In the genomic region with DNA sequence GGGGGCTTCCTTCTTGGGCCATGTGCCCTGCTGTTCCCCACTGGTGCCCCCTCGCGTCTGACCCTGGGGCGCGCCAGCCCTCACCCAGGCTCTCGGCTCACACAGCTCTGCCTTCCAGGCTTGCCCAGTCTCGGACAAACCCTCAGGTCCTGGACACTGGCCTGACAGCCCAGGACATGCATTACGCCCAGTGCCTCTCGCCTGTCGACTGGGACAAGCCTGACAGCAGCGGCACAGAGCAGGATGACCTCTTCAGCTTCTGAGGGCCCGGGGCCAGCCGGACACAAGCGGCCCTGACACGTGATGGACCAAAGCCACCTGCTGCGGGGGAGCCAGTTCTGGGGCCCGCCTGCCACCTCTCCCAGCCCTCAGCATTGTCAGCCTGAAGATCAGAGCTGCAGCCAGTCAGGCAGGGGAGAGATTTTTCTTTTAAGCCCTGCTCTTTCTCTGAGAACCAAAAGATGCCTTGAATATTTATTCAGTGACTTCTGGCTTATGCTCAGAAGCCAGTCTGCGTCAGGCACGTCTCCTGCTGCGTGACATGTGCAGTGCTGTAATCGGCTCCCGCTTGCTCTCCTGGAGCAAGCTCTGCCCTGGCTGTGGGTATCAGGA, we compare ENCODE assay signal across 8 cellular contexts. TPM values are rescaled to one million over a fixed set of nuclear protein-coding genes. Genes with fewer than 3 reads are reported as not detected.
DNase-seq lines count a peak whose midpoint lies in the region; FAIRE-seq and TF ChIP-seq lines count a peak whose summit lies in the region.

No MANE protein-coding gene starts in this region.

- no peaks in the 10 kb centered on the region for H4K20me1 ChIP-seq in KMS-11 (ENCODE audit: insufficient read depth)

- H3K27ac ChIP-seq in KMS-11: peak overlapping the region; percentile 63

- peak overlapping the region; percentile 50 for H3K27ac Mint-ChIP-seq in mesothelial cell of epicardium

- H3K4me1 ChIP-seq in KMS-11 (ENCODE audit: low read depth, poor library complexity, severe bottlenecking): peaks cover 95% of the 10 kb centered on the region

- H3K36me3 Mint-ChIP-seq in mesothelial cell of epicardium: no peaks in the 10 kb centered on the region

- peak overlapping the region; percentile 23; the same call in 1 of the 2 replicates for H3K9ac ChIP-seq in KMS-11

- H3K36me3 ChIP-seq in KMS-11 (ENCODE audit: insufficient read depth) (no peaks in the 10 kb centered on the region), bronchial epithelial cell (ENCODE audit: control insufficient read depth, insufficient read depth, low read length) (peaks cover 11% of the 10 kb centered on the region)

- no peaks in the 10 kb centered on the region for H3K27me3 ChIP-seq in KMS-11 (ENCODE audit: insufficient read depth, low read depth)
- no peaks in the 10 kb centered on the region for H3K27me3 ChIP-seq in bronchial epithelial cell (ENCODE audit: control insufficient read depth, insufficient read depth, low read length)

- TF ChIP-seq CTCF in KMS-11 (conservative IDR thresholded peaks at IDR 0.05; ENCODE audit: low read depth, low read length) (0 out of 2 replicates have a peak, but pooled peaks have one; percentile 20), bronchial epithelial cell (IDR thresholded peaks at IDR 0.05; ENCODE audit: insufficient read depth, low read length, severe bottlenecking) (peak; percentile 42), mesothelial cell of epicardium (IDR thresholded peaks at IDR 0.05; ENCODE audit: unreplicated experiment) (no peak)

- DNase-seq in AG08396 (ENCODE audit: low spot score): peak; percentile 86
- DNase-seq in bronchial epithelial cell (ENCODE audit: low read depth): peak; percentile 55
- no peak for DNase-seq in mesothelial cell of epicardium (ENCODE audit: low spot score in 2 of 2, unreplicated experiment in 2 of 2)
- DNase-seq in GM19239 (ENCODE audit: insufficient read length, low spot score): no peak
- DNase-seq in Kasumi-1 (lab: John Stamatoyannopoulos, UW): no peak
- DNase-seq in stimulated activated CD4-positive, alpha-beta T cell treated with anti-CD3 and anti-CD28 coated beads, Interleukin-4, amount 100 ng/mL, for 1 hour: no peak
- no peak for DNase-seq in activated effector memory CD4-positive, alpha-beta T cell treated with anti-CD3 and anti-CD28 coated beads, Interleukin-2, amount 50 U/mL, for 16 hours

- peaks cover 9% of the 10 kb centered on the region for H3K27me3 Mint-ChIP-seq in mesothelial cell of epicardium (ENCODE audit: low read depth)

- H3K4me3 Mint-ChIP-seq in mesothelial cell of epicardium: no peak overlapping the region

- H3K4me3 ChIP-seq in KMS-11 (IDR thresholded peaks at IDR 0.05; ENCODE audit: insufficient read depth, low read depth, low read length): no peak overlapping the region
- H3K4me3 ChIP-seq in bronchial epithelial cell (ENCODE audit: low read depth, low read length): no peak overlapping the region

- no peaks in the 10 kb centered on the region for H3K9me3 Mint-ChIP-seq in mesothelial cell of epicardium

- peak overlapping the region; percentile 74 for H3K4me2 ChIP-seq in KMS-11

- no peak for FAIRE-seq in bronchial epithelial cell (lab: Jason Lieb, UNC)
- FAIRE-seq in GM19239 (lab: Jason Lieb, UNC): no peak

- H3K79me2 ChIP-seq in KMS-11 (ENCODE audit: insufficient read depth, low read depth): no peaks in the 10 kb centered on the region

- no peak overlapping the region for H2AFZ ChIP-seq in KMS-11 (ENCODE audit: low read depth)

- H3K4me1 Mint-ChIP-seq in mesothelial cell of epicardium: peaks cover 45% of the 10 kb centered on the region

RNA-seq across cellular contexts. Expression of gene LDLRAP1, which starts 23.4 kb away (rescaled TPM):
- total RNA-seq in bronchial epithelial cell (17.1 and 17.3 TPM in 2 replicates), mesothelial cell of epicardium (9.1 to 10.0 TPM (median 9.9 TPM) in 3 replicates)

RNA-seq across cellular contexts. Expression of gene MAN1C1, which starts 49.8 kb away (rescaled TPM):
- total RNA-seq in bronchial epithelial cell: under 0.01 and 0.26 TPM in 2 replicates
- 2.9 to 3.2 TPM (median 2.9 TPM) in 3 replicates for total RNA-seq in mesothelial cell of epicardium

Comparison
In these comparisons a context has a peak if more than half of its experiments do, and no peak if none do; other contexts are left out.
1. DNase-seq: peak in AG08396 (single experiment) and bronchial epithelial cell (single experiment); none in mesothelial cell of epicardium (0 of 2), GM19239 (single experiment), Kasumi-1 (0 of 2), stimulated activated CD4-positive, alpha-beta T cell treated with anti-CD3 and anti-CD28 coated beads, Interleukin-4, amount 100 ng/mL, for 1 hour (single experiment) and activated effector memory CD4-positive, alpha-beta T cell treated with anti-CD3 and anti-CD28 coated beads, Interleukin-2, amount 50 U/mL, for 16 hours (single experiment).